In genomic region chr13:83121904-83122303, GRCh38 we compare ENCODE assay signal across 25 cellular contexts.
A peak's percentile ranks its signal among the peaks of the same experiment; 100 is the strongest.
DNase-seq lines count a peak whose midpoint lies in the region; TF ChIP-seq lines count a peak whose summit lies in the region.
"Had no signal": no experiment of that assay in that cellular context is flagged by ENCODE, and none has a peak within 500 bp of the region (broad histone marks: within the 10 kb centered on the region; RNA-seq: fewer than 3 reads in every experiment).

No MANE protein-coding gene starts in this region.

- intact Hi-C loops in A673 (cut with micrococcal nuclease; ENCODE audit: unreplicated experiment): no loop called here
- intact Hi-C loops in activated CD4-positive, alpha-beta memory T cell treated with anti-CD3 and anti-CD28 coated beads for 36 hours (cut with micrococcal nuclease): no loop called here

- no peak overlapping the region for H3K27ac Mint-ChIP-seq in activated CD4-positive, alpha-beta memory T cell treated with anti-CD3 and anti-CD28 coated beads for 36 hours
- H3K27ac Mint-ChIP-seq: activated T-cell treated with anti-CD3 and anti-CD28 coated beads, Interleukin-2, amount 50 U/mL, for 24 hours had no signal

- in situ Hi-C loops in SK-MEL-5 (cut with HindIII; ENCODE audit: low pct_unique_long_range_greater_than_20kb, low sequenced_read_pairs): no loop called here

- H3K9me3 ChIP-seq in A673 (ENCODE audit: low read depth, low read length, poor library complexity, severe bottlenecking): no peaks in the 10 kb centered on the region
- H3K9me3 ChIP-seq: body of pancreas, lower lobe of right lung, right atrium auricular region, tibial nerve had no signal

- no peak overlapping the region for H3K4me3 Mint-ChIP-seq in activated CD4-positive, alpha-beta memory T cell treated with anti-CD3 and anti-CD28 coated beads for 36 hours
- H3K4me3 Mint-ChIP-seq: activated T-cell treated with anti-CD3 and anti-CD28 coated beads, Interleukin-2, amount 50 U/mL, for 24 hours had no signal

- no peaks in the 10 kb centered on the region for H3K27me3 ChIP-seq in A673 (replicated peaks; ENCODE audit: insufficient read depth, low read depth, low read length, poor library complexity)
- H3K27me3 ChIP-seq: body of pancreas, right atrium auricular region, spleen, tibial nerve had no signal

- no peaks in the 10 kb centered on the region for H3K36me3 ChIP-seq in A673 (ENCODE audit: insufficient read depth, low read length, poor library complexity, severe bottlenecking)
- H3K36me3 ChIP-seq: lower lobe of right lung, right atrium auricular region, spleen, tibial nerve had no signal

- POLR2A ChIA-PET in A673 (lab: Charles Lee; ENCODE audit: low non-redundant PET): interaction anchor here (0.6 kb wide), 1 partner anchor 838 kb away, joined by 4 read pairs; no protein-coding TSS in a partner anchor
- POLR2A ChIA-PET in activated CD4-positive, alpha-beta memory T cell treated with anti-CD3 and anti-CD28 coated beads for 36 hours (lab: Charles Lee): no interaction called here

- H3K27me3 Mint-ChIP-seq in activated CD4-positive, alpha-beta memory T cell treated with anti-CD3 and anti-CD28 coated beads for 36 hours: no peaks in the 10 kb centered on the region
- H3K27me3 Mint-ChIP-seq: activated T-cell treated with anti-CD3 and anti-CD28 coated beads, Interleukin-2, amount 50 U/mL, for 24 hours had no signal

- no peak for TF ChIP-seq CTCF in A673 (conservative IDR thresholded peaks at IDR 0.05; ENCODE audit: low read depth, low read length)

- no TSS peak for BruUV-seq in A673 (replicated peaks; lab: Mats Ljungman, UMichigan)

- H3K9me3 Mint-ChIP-seq in activated CD4-positive, alpha-beta memory T cell treated with anti-CD3 and anti-CD28 coated beads for 36 hours: peaks cover 4% of the 10 kb centered on the region
- H3K9me3 Mint-ChIP-seq: activated T-cell treated with anti-CD3 and anti-CD28 coated beads, Interleukin-2, amount 50 U/mL, for 24 hours had no signal

- no peaks in the 10 kb centered on the region for H3K4me1 Mint-ChIP-seq in activated CD4-positive, alpha-beta memory T cell treated with anti-CD3 and anti-CD28 coated beads for 36 hours (ENCODE audit: low read depth)

- no peaks in the 10 kb centered on the region for H3K4me1 ChIP-seq in A673 (ENCODE audit: insufficient read depth, low read length, poor library complexity, severe bottlenecking)
- H3K4me1 ChIP-seq: body of pancreas, lower lobe of right lung, parathyroid adenoma, right atrium auricular region, spleen, tibial nerve had no signal

- H3K4me3 ChIP-seq in A673 (ENCODE audit: low read depth, low read length, poor library complexity, severe bottlenecking): no peak overlapping the region
- H3K4me3 ChIP-seq: body of pancreas, lower lobe of right lung, mucosa of descending colon, right atrium auricular region, spleen, tibial nerve had no signal

- peak; percentile 7 for DNase-seq in A673 (ENCODE audit: low spot score)
- DNase-seq in HT1080 (ENCODE audit: low read depth): peak; percentile 6
- DNase-seq in SK-MEL-5 (ENCODE audit: low read depth, low spot score): peak; percentile 16
- peak; percentile 2 for DNase-seq in glomerular visceral epithelial cell (ENCODE audit: extremely low spot score)
- no peak for DNase-seq in hypothalamus (lab: John Stamatoyannopoulos, UW)
- DNase-seq in GM03348 (ENCODE audit: low spot score): no peak
- DNase-seq in NCI-H510A treated with DMSO at 0.1 percent for 48 hours (lab: John Stamatoyannopoulos, UW): no peak
- DNase-seq in activated CD4-positive, alpha-beta memory T cell treated with anti-CD3 and anti-CD28 coated beads for 36 hours: no peak
- DNase-seq: ACHN; activated CD4-positive, alpha-beta T cell treated with anti-CD3 and anti-CD28 coated beads for 4 hours; activated CD8-positive, alpha-beta memory T cell treated with anti-CD3 and anti-CD28 coated beads for 24 hours; activated T-cell treated with anti-CD3 and anti-CD28 coated beads, Interleukin-2, amount 50 U/mL, for 24 hours; body of pancreas; cerebellar nuclear complex; DND-41; KG1; lower lobe of right lung; mucosa of descending colon; NCI-H1436 treated with DMSO at 0.1 percent for 48 hours; spleen had no signal

- no peak overlapping the region for H3K27ac ChIP-seq in A673 (ENCODE audit: low read depth, low read length, poor library complexity, severe bottlenecking)
- H3K27ac ChIP-seq: body of pancreas, lower lobe of right lung, parathyroid adenoma, right atrium auricular region, RWPE1, spleen, tibial nerve, VCaP had no signal

- H3K36me3 Mint-ChIP-seq in activated CD4-positive, alpha-beta memory T cell treated with anti-CD3 and anti-CD28 coated beads for 36 hours: no peaks in the 10 kb centered on the region

- CTCF ChIA-PET in A673 (lab: Charles Lee): no interaction called here
- CTCF ChIA-PET in activated CD4-positive, alpha-beta memory T cell treated with anti-CD3 and anti-CD28 coated beads for 36 hours (lab: Charles Lee): no interaction called here

Comparison
In these comparisons a context has a peak if more than half of its experiments do, and no peak if none do; other contexts are left out.
1. DNase-seq: peak in A673 (single experiment), HT1080 (single experiment), SK-MEL-5 (single experiment) and glomerular visceral epithelial cell (single experiment); none in hypothalamus (0 of 51), GM03348 (single experiment), NCI-H510A treated with DMSO at 0.1 percent for 48 hours (single experiment) and activated CD4-positive, alpha-beta memory T cell treated with anti-CD3 and anti-CD28 coated beads for 36 hours (single experiment).